In genomic region chr2:73156539-73157124, GRCh38 we compare ENCODE assay signal across 1 cellular context.
TF ChIP-seq lines count a peak whose summit lies in the region.

No MANE protein-coding gene starts in this region.

TF ChIP-seq in endothelial cell of umbilical vein, 7 proteins besides CTCF, POLR2A, EP300 and RAD21:
- TF ChIP-seq FOS (IDR thresholded peaks at IDR 0.05; ENCODE audit: borderline replicate concordance, insufficient read depth, low read length) (no peak), MYC (IDR thresholded peaks at IDR 0.05; ENCODE audit: low read depth, low read length) (no peak)
